9 cellular contexts compared by ENCODE assay signal in genomic region chr16:22353188-22353919, GRCh38. TPM values are rescaled to one million over a fixed set of nuclear protein-coding genes. Genes with fewer than 3 reads are reported as not detected.
A peak's percentile ranks its signal among the peaks of the same experiment; 100 is the strongest.
DNase-seq lines count a peak whose midpoint lies in the region; ATAC-seq and TF ChIP-seq lines count a peak whose summit lies in the region.
"Had no signal": no experiment of that assay in that cellular context is flagged by ENCODE, and none has a peak within 500 bp of the region (broad histone marks: within the 10 kb centered on the region; RNA-seq: fewer than 3 reads in every experiment).

No MANE protein-coding gene starts in this region.

- H3K79me2 ChIP-seq in Karpas-422 (ENCODE audit: low read length) = peaks cover 59% of the 10 kb centered on the region

- no peak overlapping the region for H3K4me2 ChIP-seq in Karpas-422 (ENCODE audit: low read depth, low read length, poor library complexity, severe bottlenecking)

- no peak overlapping the region for H2AFZ ChIP-seq in Karpas-422 (ENCODE audit: low read length)

- peak overlapping the region; percentile 63 for H3K4me3 Mint-ChIP-seq in activated T-helper 17 cell treated with anti-CD3 and anti-CD28 coated beads, Interleukin-2, amount 50 U/mL, for 72 hours

- peaks cover 34% of the 10 kb centered on the region for H3K4me1 Mint-ChIP-seq in activated T-helper 17 cell treated with anti-CD3 and anti-CD28 coated beads, Interleukin-2, amount 50 U/mL, for 72 hours

- TF ChIP-seq CTCF in AG10803 (conservative IDR thresholded peaks at IDR 0.05; ENCODE audit: low read length) = no peak
- no peak for TF ChIP-seq CTCF in HL-60 (IDR thresholded peaks at IDR 0.05; ENCODE audit: insufficient read depth, low read length)
- TF ChIP-seq CTCF in left lung (IDR thresholded peaks at IDR 0.05) = no peak

- peaks cover 17 to 36% of the 10 kb centered on the region in 2 donors for H3K4me1 ChIP-seq in left lung
- no peaks in the 10 kb centered on the region for H3K4me1 ChIP-seq in Karpas-422 (ENCODE audit: low read length)

- peak overlapping the region; percentile 68 for H3K27ac ChIP-seq in HL-60 (replicated peaks)
- H3K27ac ChIP-seq in left lung = peak overlapping the region in 1 of 2 donors; percentile 74
- no peak overlapping the region for H3K27ac ChIP-seq in Karpas-422 (ENCODE audit: low read length)

- no peaks in the 10 kb centered on the region for H4K20me1 ChIP-seq in Karpas-422 (ENCODE audit: insufficient read depth, low read depth, low read length)

- no peaks in the 10 kb centered on the region for H3K27me3 Mint-ChIP-seq in activated T-helper 17 cell treated with anti-CD3 and anti-CD28 coated beads, Interleukin-2, amount 50 U/mL, for 72 hours

- no peaks in the 10 kb centered on the region for H3K9me3 Mint-ChIP-seq in activated T-helper 17 cell treated with anti-CD3 and anti-CD28 coated beads, Interleukin-2, amount 50 U/mL, for 72 hours

- peak; percentile 80 for ATAC-seq in activated T-helper 17 cell treated with anti-CD3 and anti-CD28 coated beads, Interleukin-2, amount 50 U/mL, for 72 hours (replicated peaks)
- ATAC-seq in left lung (peak; percentile 48), HG02970 (IDR thresholded peaks at IDR 0.05; ENCODE audit: low FRiP score, unreplicated experiment) (no peak), HG03469 (IDR thresholded peaks at IDR 0.05; ENCODE audit: unreplicated experiment) (no peak)

- peaks cover 0 to 20% of the 10 kb centered on the region in 2 donors for H3K36me3 ChIP-seq in left lung
- peaks cover 48% of the 10 kb centered on the region for H3K36me3 ChIP-seq in Karpas-422 (ENCODE audit: insufficient read depth, low read length)

- peak overlapping the region; percentile 84 for H3K27ac Mint-ChIP-seq in activated T-helper 17 cell treated with anti-CD3 and anti-CD28 coated beads, Interleukin-2, amount 50 U/mL, for 72 hours

- peaks cover 60% of the 10 kb centered on the region for H3K36me3 Mint-ChIP-seq in activated T-helper 17 cell treated with anti-CD3 and anti-CD28 coated beads, Interleukin-2, amount 50 U/mL, for 72 hours (ENCODE audit: low read depth)

- H3K4me3 ChIP-seq in AG10803 (ENCODE audit: low read length) = no peak overlapping the region
- no peak overlapping the region for H3K4me3 ChIP-seq in HL-60 (replicated peaks; ENCODE audit: insufficient read depth, low read length)
- H3K4me3 ChIP-seq in left lung = no peak overlapping the region
- no peak overlapping the region for H3K4me3 ChIP-seq in Karpas-422 (ENCODE audit: low read length)
- H3K4me3 ChIP-seq: adrenal gland had no signal

- H3K9me3 ChIP-seq in left lung (no peaks in the 10 kb centered on the region), Karpas-422 (ENCODE audit: low read length) (no peaks in the 10 kb centered on the region)
- H3K9me3 ChIP-seq: adrenal gland had no signal

- H3K27me3 ChIP-seq in HL-60 (ENCODE audit: insufficient read depth, poor library complexity, severe bottlenecking) (no peaks in the 10 kb centered on the region), left lung (no peaks in the 10 kb centered on the region), Karpas-422 (ENCODE audit: low read length) (no peaks in the 10 kb centered on the region)
- H3K27me3 ChIP-seq: adrenal gland had no signal

- intact Hi-C loops in left lung (cut with DNase I) = no loop called here

- H3K9me2 ChIP-seq in Karpas-422 (replicated peaks; ENCODE audit: insufficient read depth, low read length) = no peaks in the 10 kb centered on the region

- no peak overlapping the region for H3K9ac ChIP-seq in Karpas-422 (ENCODE audit: low read length)

- DNase-seq in AG10803 (ENCODE audit: low read depth) (peak; percentile 89), HL-60 (ENCODE audit: low read depth in 1 of 2, low spot score in 1 of 2) (peak; percentile 67 to 76), left lung (no peak), Karpas-422 (no peak)
- DNase-seq in stimulated activated CD4-positive, alpha-beta T cell treated with anti-CD3 and anti-CD28 coated beads, Interleukin-12 subunit alpha, Interleukin-12 subunit beta, amount 100 ng/mL, for 4 hours = no peak
- DNase-seq: adrenal gland had no signal

RNA-seq across cellular contexts. Expression of gene CDR2, which starts 21.1 kb away (rescaled TPM):
- 10 to 100 TPM; 26.3 to 41.0 TPM for total RNA-seq in activated T-helper 17 cell treated with anti-CD3 and anti-CD28 coated beads, Interleukin-2, amount 50 U/mL, for 72 hours
- 10 to 100 TPM; 17.3 to 18.7 TPM for total RNA-seq in left lung
- total RNA-seq in Karpas-422 (2014; rRNA removed; shearing (Covaris generic); ENCODE audit: low replicate concordance) = 7.2 and 16.3 TPM in 2 replicates

RNA-seq across cellular contexts. Expression of gene POLR3E, which starts 56.1 kb away (rescaled TPM):
- 10 to 100 TPM; 48.9 to 76.2 TPM for total RNA-seq in activated T-helper 17 cell treated with anti-CD3 and anti-CD28 coated beads, Interleukin-2, amount 50 U/mL, for 72 hours
- total RNA-seq in left lung = 10 to 100 TPM; 29.2 to 44.3 TPM
- total RNA-seq in Karpas-422 (2014; rRNA removed; shearing (Covaris generic); ENCODE audit: low replicate concordance) = 54.6 and 81.0 TPM in 2 replicates

Comparison
In these comparisons a context has a peak if more than half of its experiments do, and no peak if none do; other contexts are left out.
1. DNase-seq: peak in AG10803 (single experiment) and HL-60 (2 of 2); none in left lung (0 of 2), Karpas-422 (single experiment) and stimulated activated CD4-positive, alpha-beta T cell treated with anti-CD3 and anti-CD28 coated beads, Interleukin-12 subunit alpha, Interleukin-12 subunit beta, amount 100 ng/mL, for 4 hours (single experiment).
2. ATAC-seq: peak in activated T-helper 17 cell treated with anti-CD3 and anti-CD28 coated beads, Interleukin-2, amount 50 U/mL, for 72 hours (single experiment) and left lung (single experiment); none in HG02970 (single experiment) and HG03469 (single experiment).